Comparison of ENCODE assay signal across 34 cellular contexts in genomic region chr2:61721382-61721781, GRCh38.
"Had no signal": no experiment of that assay in that cellular context is flagged by ENCODE, and none has a peak within 500 bp of the region (broad histone marks: within the 10 kb centered on the region; RNA-seq: fewer than 3 reads in every experiment).

No MANE protein-coding gene starts in this region.

- FAIRE-seq: astrocyte, TTC549 had no signal

- H3K27me3 ChIP-seq: adrenal gland, body of pancreas, brain microvascular endothelial cell, breast epithelium had no signal

- DNase-seq: activated B cell treated with CpG ODN at 0.5 μM for 24 hours; activated CD4-positive, alpha-beta memory T cell treated with anti-CD3 and anti-CD28 coated beads for 36 hours; activated CD4-positive, alpha-beta T cell treated with anti-CD3 and anti-CD28 coated beads for 4 hours; activated CD4-positive, alpha-beta T cell treated with anti-CD3 and anti-CD28 coated beads, Interleukin-2, amount 10 ng/mL, durations not matched to agents 24 days and 14 days; activated CD4-positive, alpha-beta T cell treated with anti-CD3 and anti-CD28 coated beads, Interleukin-2, amount 50 U/mL, for 1 hour; activated CD4-positive, alpha-beta T cell treated with anti-CD3 and anti-CD28 coated beads, Interleukin-2, amount 50 U/mL, for 4 hours; activated CD4-positive, CD25-positive, alpha-beta regulatory T cell treated with anti-CD3 and anti-CD28 coated beads, Interleukin-2, amount 50 U/mL, for 72 hours; activated CD8-positive, alpha-beta memory T cell treated with anti-CD3 and anti-CD28 coated beads, Interleukin-2, amount 50 U/mL, for 4 hours; activated CD8-positive, alpha-beta T cell treated with anti-CD3 and anti-CD28 coated beads for 36 hours; activated effector memory CD4-positive, alpha-beta T cell treated with anti-CD3 and anti-CD28 coated beads, Interleukin-2, amount 50 U/mL, for 16 hours; activated gamma-delta T cell treated with Interleukin-2 at 50 U/mL for 16 hours; activated naive CD4-positive, alpha-beta T cell; activated naive CD4-positive, alpha-beta T cell treated with anti-CD3 and anti-CD28 coated beads for 36 hours; activated naive CD4-positive, alpha-beta T cell treated with anti-CD3 and anti-CD28 coated beads, Interleukin-2, amount 50 U/mL, for 16 hours; activated naive CD8-positive, alpha-beta T cell treated with anti-CD3 and anti-CD28 coated beads for 36 hours; activated T-cell treated with anti-CD3 and anti-CD28 coated beads for 4 hours; activated T-cell treated with anti-CD3 and anti-CD28 coated beads, Interleukin-2, amount 50 U/mL, for 1 hour; activated T-cell treated with anti-CD3 and anti-CD28 coated beads, Interleukin-2, amount 50 U/mL, for 4 hours; activated T-cell treated with anti-CD3 and anti-CD28 coated beads, Interleukin-2, amount 50 U/mL, for 72 hours; adrenal gland; amniotic stem cell; aorta; body of pancreas; brain microvascular endothelial cell; central memory CD4-positive, alpha-beta T cell; T-helper 1 cell; T-helper 2 cell; T-helper 9 cell had no signal

- ATAC-seq: activated CD8-positive, alpha-beta T cell treated with anti-CD3 and anti-CD28 coated beads for 36 hours; activated naive CD4-positive, alpha-beta T cell treated with anti-CD3 and anti-CD28 coated beads, Interleukin-2, amount 50 U/mL, for 72 hours; activated T-cell treated with anti-CD3 and anti-CD28 coated beads, Interleukin-2, amount 50 U/mL, for 4 hours; activated T-cell treated with anti-CD3 and anti-CD28 coated beads, Interleukin-2, amount 50 U/mL, for 72 hours; activated T-helper 17 cell treated with anti-CD3 and anti-CD28 coated beads, Interleukin-2, amount 50 U/mL, for 72 hours; body of pancreas had no signal

- H3K4me3 ChIP-seq: adrenal gland, body of pancreas, breast epithelium had no signal

- H3K27ac ChIP-seq: adrenal gland, body of pancreas, brain microvascular endothelial cell, breast epithelium, VCaP had no signal

- H3K4me1 ChIP-seq: adrenal gland, body of pancreas, breast epithelium had no signal

- H3K36me3 ChIP-seq: adrenal gland, brain microvascular endothelial cell, breast epithelium had no signal

- H3K9me3 ChIP-seq: adrenal gland, body of pancreas, breast epithelium had no signal
